Comparison of ENCODE assay signal across 8 cellular contexts in the genomic region with DNA sequence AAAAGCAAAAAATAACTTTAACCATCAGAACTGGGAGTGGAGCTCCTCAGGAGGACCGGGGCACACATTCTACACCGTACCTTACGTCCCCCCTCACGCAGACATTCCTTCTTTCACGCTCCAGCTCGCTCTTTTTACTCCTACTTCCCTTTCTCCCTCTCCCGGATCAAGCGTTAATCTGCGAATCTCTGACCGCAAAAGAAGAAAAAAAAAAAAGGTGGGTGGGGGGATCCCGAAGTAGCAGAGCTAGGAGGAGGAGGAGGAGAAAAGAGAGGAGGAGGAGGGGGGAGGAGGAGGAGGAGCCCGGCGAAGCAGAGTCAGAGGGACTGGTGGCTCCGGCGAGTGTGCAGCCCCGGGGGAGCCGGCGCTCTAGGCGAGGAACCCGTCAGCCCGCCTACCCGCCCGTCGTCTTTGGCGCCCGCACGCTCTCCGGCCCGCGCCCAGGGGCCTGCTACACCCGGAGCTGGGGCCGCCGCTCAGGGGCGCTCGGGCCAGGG. TPM values are rescaled to one million over a fixed set of nuclear protein-coding genes. Genes with fewer than 3 reads are reported as not detected.
DNase-seq lines count a peak whose midpoint lies in the region; TF ChIP-seq lines count a peak whose summit lies in the region.

A gene (plus strand): TSS at position 320 of the 497 bp plus-strand sequence.

- H3K27me3 ChIP-seq in BE2C (peaks cover 15% of the 10 kb centered on the region), MM.1S (replicated peaks; ENCODE audit: insufficient read depth, low read length) (no peaks in the 10 kb centered on the region), kidney epithelial cell (ENCODE audit: control insufficient read depth, insufficient read depth, low read length) (no peaks in the 10 kb centered on the region)

- no peaks in the 10 kb centered on the region for H3K4me1 Mint-ChIP-seq in HFFc6 (ENCODE audit: low read depth)

- no peaks in the 10 kb centered on the region for H3K4me1 ChIP-seq in BE2C
- 0 out of 2 replicates have a peak, but pooled peaks cover 3% of the 10 kb centered on the region for H3K4me1 ChIP-seq in MM.1S (ENCODE audit: low read length)

- in situ Hi-C loops in astrocyte of the cerebellum (cut with HindIII; ENCODE audit: low sequenced_read_pairs), result no loop called here

- H3K27me3 Mint-ChIP-seq in HFFc6 (ENCODE audit: insufficient read depth), result peaks cover 39% of the 10 kb centered on the region

- H3K9me3 ChIP-seq in BE2C, result no peaks in the 10 kb centered on the region
- H3K9me3 ChIP-seq in MM.1S (replicated peaks; ENCODE audit: insufficient read depth, low read length), result no peaks in the 10 kb centered on the region

- H3F3A ChIP-seq in MM.1S (ENCODE audit: insufficient read depth, low read length), result no peaks in the 10 kb centered on the region

- H3K36me3 ChIP-seq in BE2C (no peaks in the 10 kb centered on the region), MM.1S (replicated peaks; ENCODE audit: insufficient read depth, low read length) (no peaks in the 10 kb centered on the region), kidney epithelial cell (ENCODE audit: control insufficient read depth, insufficient read depth, low read length) (no peaks in the 10 kb centered on the region)

- TF ChIP-seq CTCF in BE2C (IDR thresholded peaks at IDR 0.05; ENCODE audit: low read depth, low read length), result no peak
- TF ChIP-seq CTCF in MM.1S (IDR thresholded peaks at IDR 0.05; ENCODE audit: low read length), result no peak
- TF ChIP-seq CTCF in astrocyte of the cerebellum (IDR thresholded peaks at IDR 0.05; ENCODE audit: low read depth, low read length, missing control alignments), result no peak
- no peak for TF ChIP-seq CTCF in kidney epithelial cell (IDR thresholded peaks at IDR 0.05; ENCODE audit: insufficient read depth, low read length, poor library complexity, severe bottlenecking)
- TF ChIP-seq CTCF in HFFc6 (IDR thresholded peaks at IDR 0.05), result no peak

- H2AFZ ChIP-seq in MM.1S (ENCODE audit: low read length), result peak within 1 kb of the TSS; percentile 53; the same call in 1 of the 2 replicates

- no peak within 1 kb of the TSS for H3K27ac ChIP-seq in MM.1S (ENCODE audit: low read length)

- no peaks in the 10 kb centered on the region for H3K9me3 Mint-ChIP-seq in HFFc6

- no peak within 1 kb of the TSS for H3K27ac Mint-ChIP-seq in HFFc6

- H3K9me2 ChIP-seq in MM.1S (replicated peaks; ENCODE audit: insufficient read depth, low read length), result no peaks in the 10 kb centered on the region

- peak within 1 kb of the TSS; percentile 53; the same call in 1 of the 2 replicates for H3K9ac ChIP-seq in MM.1S (ENCODE audit: low read length)

- no peaks in the 10 kb centered on the region for H4K20me1 ChIP-seq in MM.1S (ENCODE audit: insufficient read depth, low read length)

- peak within 1 kb of the TSS; percentile 41 for H3K4me3 ChIP-seq in BE2C (ENCODE audit: low read depth, low read length)
- H3K4me3 ChIP-seq in MM.1S (ENCODE audit: low read length), result peak within 1 kb of the TSS; percentile 65
- peak within 1 kb of the TSS; percentile 37 for H3K4me3 ChIP-seq in astrocyte of the cerebellum (ENCODE audit: low read depth, low read length)
- peak within 1 kb of the TSS; percentile 66 for H3K4me3 ChIP-seq in kidney epithelial cell (ENCODE audit: low read depth, low read length)

- peak; percentile 23 for DNase-seq in BE2C
- DNase-seq in MM.1S, result peak; percentile 50
- no peak for DNase-seq in astrocyte of the cerebellum (ENCODE audit: low read depth)
- DNase-seq in kidney epithelial cell (ENCODE audit: low read depth), result no peak
- DNase-seq in stimulated activated CD8-positive, alpha-beta memory T cell treated with anti-CD3 and anti-CD28 coated beads, Interleukin-12 subunit alpha, Interleukin-12 subunit beta, amount 100 ng/mL, for 4 hours (ENCODE audit: low read depth), result peak; percentile 17
- DNase-seq in HFFc6, result no peak
- DNase-seq in HK-2 (ENCODE audit: unreplicated experiment), result no peak
- DNase-seq in GOT3 (lab: John Stamatoyannopoulos, UW), result no peak

- no peaks in the 10 kb centered on the region for H3K79me2 ChIP-seq in MM.1S (ENCODE audit: low read length)

- no peak within 1 kb of the TSS for H3K4me3 Mint-ChIP-seq in HFFc6

- peak within 1 kb of the TSS; percentile 69 for H3K4me2 ChIP-seq in MM.1S (ENCODE audit: low read depth, low read length)

- H3K36me3 Mint-ChIP-seq in HFFc6 (ENCODE audit: low read depth), result no peaks in the 10 kb centered on the region

RNA-seq across cellular contexts. Expression of the gene that starts here (rescaled TPM):
- polyA plus RNA-seq in BE2C (2012; ENCODE audit: insufficient read depth, insufficient read length, low read depth), result 23.8 TPM
- total RNA-seq in kidney epithelial cell, result 1.4 and 1.6 TPM in 2 replicates
- total RNA-seq in HFFc6 (2021; fragmentation: NEBNext Ultra II Directional; extraction: Animal tissue kit (Norgen Biotek cat#: 25700)), result 1 to 10 TPM in 1 of 6 experiments, under 1 TPM in 5; 0.28 to 1.1 (median 0.52) TPM

Comparison
In these comparisons a context has a peak if more than half of its experiments do, and no peak if none do; other contexts are left out.
1. DNase-seq: peak in BE2C (single experiment), MM.1S (single experiment) and stimulated activated CD8-positive, alpha-beta memory T cell treated with anti-CD3 and anti-CD28 coated beads, Interleukin-12 subunit alpha, Interleukin-12 subunit beta, amount 100 ng/mL, for 4 hours (single experiment); none in astrocyte of the cerebellum (single experiment), kidney epithelial cell (single experiment), HFFc6 (single experiment), HK-2 (single experiment) and GOT3 (single experiment).
2. Peak in every context shown above with its lines, with median percentiles within 50 percentile points of each other: H3K4me3 ChIP-seq.